In the genomic region with DNA sequence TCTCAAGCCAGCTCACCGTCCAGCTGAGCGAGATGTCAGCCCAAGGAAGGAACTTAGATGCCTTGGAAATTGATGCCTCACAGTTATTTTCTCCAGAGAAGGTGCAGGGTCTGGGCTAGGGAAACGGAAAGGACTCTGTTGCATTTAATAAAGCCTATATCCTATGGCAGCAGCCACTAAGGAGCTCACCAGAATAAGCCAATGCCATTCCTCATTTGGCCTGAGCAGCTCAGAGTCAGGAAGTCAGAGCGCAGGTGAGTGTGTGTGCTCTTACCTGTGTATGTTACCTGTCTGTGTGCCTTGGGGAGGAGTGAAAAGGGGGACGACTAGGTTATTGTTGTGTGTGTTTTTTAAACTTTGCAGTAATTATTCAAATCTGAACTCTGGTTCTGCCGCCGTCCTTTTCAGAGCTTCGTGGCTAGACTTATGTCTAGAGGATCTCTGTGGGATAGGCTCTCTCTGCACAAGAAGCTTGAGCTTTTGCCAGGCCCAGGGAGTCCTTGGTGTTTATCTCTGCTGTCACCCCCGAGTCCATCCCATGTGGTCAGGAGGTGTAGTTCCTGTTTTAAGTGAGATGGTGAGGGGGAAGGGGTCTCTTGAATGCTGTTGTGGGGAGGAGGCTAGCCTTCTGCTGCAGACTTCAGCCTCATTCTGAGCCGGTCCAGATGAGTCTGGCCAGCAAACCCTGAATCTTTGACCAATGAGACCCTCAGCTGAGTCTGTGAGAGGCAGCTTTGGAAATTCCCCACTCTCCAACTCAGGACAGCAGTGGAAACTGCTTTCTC, we compare ENCODE assay signal across 1 cellular context.
TF ChIP-seq lines count a peak whose summit lies in the region.

No MANE protein-coding gene starts in this region.

TF ChIP-seq in HepG2, 621 proteins besides CTCF, POLR2A, EP300 and RAD21:
- TF ChIP-seq ZNF530 (CRISPR knock-in tag; IDR thresholded peaks at IDR 0.05; ENCODE audit: low read depth) (no peak), TBX3 (IDR thresholded peaks at IDR 0.05; ENCODE audit: borderline replicate concordance) (no peak), CCDC6 (CRISPR knock-in tag; IDR thresholded peaks at IDR 0.05) (no peak), CEBPG (CRISPR knock-in tag; IDR thresholded peaks at IDR 0.05) (no peak), HMGXB3 (CRISPR knock-in tag; IDR thresholded peaks at IDR 0.05; ENCODE audit: borderline replicate concordance) (no peak), ARHGAP35 (CRISPR knock-in tag; IDR thresholded peaks at IDR 0.05; ENCODE audit: borderline replicate concordance) (no peak), RAD51 (IDR thresholded peaks at IDR 0.05; ENCODE audit: borderline replicate concordance) (no peak), HDAC6 (IDR thresholded peaks at IDR 0.05; ENCODE audit: low read depth, low read length) (no peak), FOXO1 (CRISPR knock-in tag; IDR thresholded peaks at IDR 0.05) (no peak), SPEN (CRISPR knock-in tag; IDR thresholded peaks at IDR 0.05; ENCODE audit: low read depth) (no peak), RNF2 (conservative IDR thresholded peaks at IDR 0.05; ENCODE audit: low read depth) (no peak)
- TF ChIP-seq, protein P1, sequence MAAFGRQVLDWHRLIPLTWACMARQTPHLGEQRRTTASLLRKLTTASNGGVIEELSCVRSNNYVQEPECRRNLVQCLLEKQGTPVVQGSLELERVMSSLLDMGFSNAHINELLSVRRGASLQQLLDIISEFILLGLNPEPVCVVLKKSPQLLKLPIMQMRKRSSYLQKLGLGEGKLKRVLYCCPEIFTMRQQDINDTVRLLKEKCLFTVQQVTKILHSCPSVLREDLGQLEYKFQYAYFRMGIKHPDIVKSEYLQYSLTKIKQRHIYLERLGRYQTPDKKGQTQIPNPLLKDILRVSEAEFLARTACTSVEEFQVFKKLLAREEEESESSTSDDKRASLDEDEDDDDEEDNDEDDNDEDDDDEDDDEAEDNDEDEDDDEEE (CRISPR knock-in tag; IDR thresholded peaks at IDR 0.05) = no peak
- TF ChIP-seq, protein P2, sequence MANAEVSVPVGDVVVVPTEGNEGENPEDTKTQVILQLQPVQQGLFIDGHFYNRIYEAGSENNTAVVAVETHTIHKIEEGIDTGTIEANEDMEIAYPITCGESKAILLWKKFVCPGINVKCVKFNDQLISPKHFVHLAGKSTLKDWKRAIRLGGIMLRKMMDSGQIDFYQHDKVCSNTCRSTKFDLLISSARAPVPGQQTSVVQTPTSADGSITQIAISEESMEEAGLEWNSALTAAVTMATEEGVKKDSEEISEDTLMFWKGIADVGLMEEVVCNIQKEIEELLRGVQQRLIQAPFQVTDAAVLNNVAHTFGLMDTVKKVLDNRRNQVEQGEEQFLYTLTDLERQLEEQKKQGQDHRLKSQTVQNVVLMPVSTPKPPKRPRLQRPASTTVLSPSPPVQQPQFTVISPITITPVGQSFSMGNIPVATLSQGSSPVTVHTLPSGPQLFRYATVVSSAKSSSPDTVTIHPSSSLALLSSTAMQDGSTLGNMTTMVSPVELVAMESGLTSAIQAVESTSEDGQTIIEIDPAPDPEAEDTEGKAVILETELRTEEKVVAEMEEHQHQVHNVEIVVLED (CRISPR knock-in tag; IDR thresholded peaks at IDR 0.05; ENCODE audit: borderline replicate concordance) = no peak
- TF ChIP-seq, protein P3, sequence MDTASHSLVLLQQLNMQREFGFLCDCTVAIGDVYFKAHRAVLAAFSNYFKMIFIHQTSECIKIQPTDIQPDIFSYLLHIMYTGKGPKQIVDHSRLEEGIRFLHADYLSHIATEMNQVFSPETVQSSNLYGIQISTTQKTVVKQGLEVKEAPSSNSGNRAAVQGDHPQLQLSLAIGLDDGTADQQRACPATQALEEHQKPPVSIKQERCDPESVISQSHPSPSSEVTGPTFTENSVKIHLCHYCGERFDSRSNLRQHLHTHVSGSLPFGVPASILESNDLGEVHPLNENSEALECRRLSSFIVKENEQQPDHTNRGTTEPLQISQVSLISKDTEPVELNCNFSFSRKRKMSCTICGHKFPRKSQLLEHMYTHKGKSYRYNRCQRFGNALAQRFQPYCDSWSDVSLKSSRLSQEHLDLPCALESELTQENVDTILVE (CRISPR knock-in tag; IDR thresholded peaks at IDR 0.05) = no peak
- TF ChIP-seq, protein P4, sequence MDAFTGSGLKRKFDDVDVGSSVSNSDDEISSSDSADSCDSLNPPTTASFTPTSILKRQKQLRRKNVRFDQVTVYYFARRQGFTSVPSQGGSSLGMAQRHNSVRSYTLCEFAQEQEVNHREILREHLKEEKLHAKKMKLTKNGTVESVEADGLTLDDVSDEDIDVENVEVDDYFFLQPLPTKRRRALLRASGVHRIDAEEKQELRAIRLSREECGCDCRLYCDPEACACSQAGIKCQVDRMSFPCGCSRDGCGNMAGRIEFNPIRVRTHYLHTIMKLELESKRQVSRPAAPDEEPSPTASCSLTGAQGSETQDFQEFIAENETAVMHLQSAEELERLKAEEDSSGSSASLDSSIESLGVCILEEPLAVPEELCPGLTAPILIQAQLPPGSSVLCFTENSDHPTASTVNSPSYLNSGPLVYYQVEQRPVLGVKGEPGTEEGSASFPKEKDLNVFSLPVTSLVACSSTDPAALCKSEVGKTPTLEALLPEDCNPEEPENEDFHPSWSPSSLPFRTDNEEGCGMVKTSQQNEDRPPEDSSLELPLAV (CRISPR knock-in tag; conservative IDR thresholded peaks at IDR 0.05; ENCODE audit: low read depth) = no peak
TF ChIP-seq in HepG2: peak in this region for 0.
